8 cellular contexts compared by ENCODE assay signal in genomic region chr10:17200035-17200884, GRCh38. TPM values are rescaled to one million over a fixed set of nuclear protein-coding genes. Genes with fewer than 3 reads are reported as not detected.
A peak's percentile ranks its signal among the peaks of the same experiment; 100 is the strongest.
DNase-seq lines count a peak whose midpoint lies in the region; ATAC-seq and TF ChIP-seq lines count a peak whose summit lies in the region.

No MANE protein-coding gene starts in this region.

- peak overlapping the region; percentile 57 for H3K4me3 ChIP-seq in retinal pigment epithelial cell (ENCODE audit: low read length)

- H3K9me3 Mint-ChIP-seq in activated naive CD4-positive, alpha-beta T cell treated with anti-CD3 and anti-CD28 coated beads, Interleukin-2, amount 10 ng/mL, durations not matched to agents 7 days and 5 days: no peaks in the 10 kb centered on the region
- no peaks in the 10 kb centered on the region for H3K9me3 Mint-ChIP-seq in T-cell

- ATAC-seq in T-cell (replicated peaks in 1 of 4): no peak
- no peak for ATAC-seq in GM21526 (IDR thresholded peaks at IDR 0.05; ENCODE audit: low FRiP score, unreplicated experiment)
- no peak for ATAC-seq in GM21515 (IDR thresholded peaks at IDR 0.05; ENCODE audit: unreplicated experiment)
- no peak for ATAC-seq in GM21447 (IDR thresholded peaks at IDR 0.05; ENCODE audit: unreplicated experiment)

- DNase-seq in activated naive CD4-positive, alpha-beta T cell treated with anti-CD3 and anti-CD28 coated beads, Interleukin-2, amount 10 ng/mL, durations not matched to agents 7 days and 5 days: no peak
- DNase-seq in activated naive CD4-positive, alpha-beta T cell (lab: John Stamatoyannopoulos, UW): no peak
- DNase-seq in T-cell (no peak), fibroblast of peridontal ligament (ENCODE audit: extremely low read depth) (peak; percentile 58), retinal pigment epithelial cell (ENCODE audit: low read depth) (no peak)

- peak overlapping the region; percentile 93 for H3K4me3 Mint-ChIP-seq in activated naive CD4-positive, alpha-beta T cell treated with anti-CD3 and anti-CD28 coated beads, Interleukin-2, amount 10 ng/mL, durations not matched to agents 7 days and 5 days
- peak overlapping the region; percentile 88 to 97 (median 91) for H3K4me3 Mint-ChIP-seq in T-cell

- no peaks in the 10 kb centered on the region for H3K27me3 Mint-ChIP-seq in activated naive CD4-positive, alpha-beta T cell treated with anti-CD3 and anti-CD28 coated beads, Interleukin-2, amount 10 ng/mL, durations not matched to agents 7 days and 5 days
- no peaks in the 10 kb centered on the region for H3K27me3 Mint-ChIP-seq in T-cell

- TF ChIP-seq CTCF in retinal pigment epithelial cell (conservative IDR thresholded peaks at IDR 0.05; ENCODE audit: low read depth, low read length): no peak

- peak overlapping the region; percentile 90 for H3K27ac Mint-ChIP-seq in activated naive CD4-positive, alpha-beta T cell treated with anti-CD3 and anti-CD28 coated beads, Interleukin-2, amount 10 ng/mL, durations not matched to agents 7 days and 5 days
- H3K27ac Mint-ChIP-seq in T-cell: peak overlapping the region; percentile 90 to 97

- CTCF ChIA-PET in activated naive CD4-positive, alpha-beta T cell treated with anti-CD3 and anti-CD28 coated beads, Interleukin-2, amount 10 ng/mL, durations not matched to agents 7 days and 5 days (lab: Charles Lee): interaction anchor here (1.0 to 2.8 kb wide), 6 partner anchors 17 to 344 kb away, joined by 3 to 15 read pairs (median 4); no protein-coding TSS in a partner anchor
- CTCF ChIA-PET in T-cell (lab: Charles Lee): interaction anchor here (1.0 to 3.1 kb wide), 7 partner anchors 13 to 197 kb away, joined by 3 to 26 read pairs (median 5); partner anchors contain the start of gene VIM (in 1 of the 2)

- H3K4me1 Mint-ChIP-seq in activated naive CD4-positive, alpha-beta T cell treated with anti-CD3 and anti-CD28 coated beads, Interleukin-2, amount 10 ng/mL, durations not matched to agents 7 days and 5 days: peaks cover 42% of the 10 kb centered on the region
- H3K4me1 Mint-ChIP-seq in T-cell: peaks cover 25 to 51% (median 45%) of the 10 kb centered on the region in 3 donors

- POLR2A ChIA-PET in T-cell (lab: Charles Lee): interaction anchor here in 1 of 2 donors (0.6 to 3.9 kb wide), 3 partner anchors 29 to 245 kb away, joined by 9 to 40 read pairs (median 20); partner anchors contain the start of gene VIM

- peaks cover 2% of the 10 kb centered on the region for H3K36me3 Mint-ChIP-seq in activated naive CD4-positive, alpha-beta T cell treated with anti-CD3 and anti-CD28 coated beads, Interleukin-2, amount 10 ng/mL, durations not matched to agents 7 days and 5 days
- H3K36me3 Mint-ChIP-seq in T-cell: peaks cover 3% of the 10 kb centered on the region

RNA-seq across cellular contexts. Expression of gene TRDMT1, which starts 1.2 kb away (rescaled TPM):
- 10 to 100 TPM; 14.1 to 22.6 (median 20.5) TPM for total RNA-seq in T-cell

RNA-seq across cellular contexts. Expression of gene VIM, which starts 27.8 kb away (rescaled TPM):
- 1,000 to 10,000 TPM in 4 of 5 donors, 100 to 1,000 TPM in 1; 704 to 1,632 (median 1,212) TPM for total RNA-seq in T-cell
